In genomic region chr2:176096986-176097819, GRCh38 we compare ENCODE assay signal across 8 cellular contexts. TPM values are rescaled to one million over a fixed set of nuclear protein-coding genes. Genes with fewer than 3 reads are reported as not detected.
DNase-seq lines count a peak whose midpoint lies in the region; ATAC-seq and TF ChIP-seq lines count a peak whose summit lies in the region.

No MANE protein-coding gene starts in this region.

- DNase-seq in RPMI7951 (ENCODE audit: low read depth) (peak; percentile 81), Right ventricle myocardium superior (peak; percentile 72), aorta (peak; percentile 62 to 89)
- DNase-seq in activated naive CD4-positive, alpha-beta T cell treated with anti-CD3 and anti-CD28 coated beads for 36 hours: peak; percentile 70

- no peaks in the 10 kb centered on the region for H3K9me2 ChIP-seq in DOHH2 (replicated peaks; ENCODE audit: control insufficient read depth, low read length)

- peaks cover 30% of the 10 kb centered on the region for H3K27me3 ChIP-seq in DOHH2 (ENCODE audit: control insufficient read depth, low read length)
- peaks cover 28% of the 10 kb centered on the region for H3K27me3 ChIP-seq in parathyroid adenoma (ENCODE audit: control insufficient read depth, insufficient read depth, low read length)
- no peaks in the 10 kb centered on the region for H3K27me3 ChIP-seq in aorta (ENCODE audit: control insufficient read depth in 1 of 2, insufficient read depth in 2 of 2, low read length in 1 of 2)

- peaks cover 80% of the 10 kb centered on the region for H3K27me3 Mint-ChIP-seq in IgD-negative memory B cell
- H3K27me3 Mint-ChIP-seq in activated naive CD4-positive, alpha-beta T cell treated with anti-CD3 and anti-CD28 coated beads for 36 hours (ENCODE audit: low read depth): peaks cover 80% of the 10 kb centered on the region

- WGBS in aorta, 2 donors: 5% methylated on average over 39 to 45 of the region's 45 CpGs

- no peaks in the 10 kb centered on the region for H4K20me1 ChIP-seq in DOHH2 (ENCODE audit: control insufficient read depth, insufficient read depth, low read depth, low read length)

- no peaks in the 10 kb centered on the region for H3F3A ChIP-seq in DOHH2 (ENCODE audit: control insufficient read depth, insufficient read depth)

- H3K4me3 ChIP-seq in DOHH2 (ENCODE audit: low read length) (peak overlapping the region; percentile 55), parathyroid adenoma (ENCODE audit: low read depth, low read length) (no peak overlapping the region), aorta (ENCODE audit: low read length in 2 of 2) (no peak overlapping the region)

- H3K4me1 Mint-ChIP-seq in IgD-negative memory B cell: peaks cover 3 to 15% (median 12%) of the 10 kb centered on the region in 3 donors
- H3K4me1 Mint-ChIP-seq in activated naive CD4-positive, alpha-beta T cell treated with anti-CD3 and anti-CD28 coated beads for 36 hours (ENCODE audit: low read depth): peaks cover 22% of the 10 kb centered on the region

- H3K4me1 ChIP-seq in DOHH2 (ENCODE audit: control insufficient read depth, low read length): peaks cover 11% of the 10 kb centered on the region
- H3K4me1 ChIP-seq in parathyroid adenoma: no peaks in the 10 kb centered on the region
- H3K4me1 ChIP-seq in aorta (ENCODE audit: control insufficient read depth in 1 of 2, insufficient read depth in 2 of 2, low read length in 2 of 2): no peaks in the 10 kb centered on the region

- H3K4me3 Mint-ChIP-seq in IgD-negative memory B cell: peak overlapping the region; percentile 15 to 93 (median 74)
- peak overlapping the region; percentile 51 for H3K4me3 Mint-ChIP-seq in activated naive CD4-positive, alpha-beta T cell treated with anti-CD3 and anti-CD28 coated beads for 36 hours

- H3K79me2 ChIP-seq in DOHH2 (ENCODE audit: control insufficient read depth, low read length): no peaks in the 10 kb centered on the region
- H3K79me2 ChIP-seq in parathyroid adenoma: no peaks in the 10 kb centered on the region

- no peak overlapping the region for H3K9ac ChIP-seq in parathyroid adenoma

- peaks cover 2% of the 10 kb centered on the region for H3K36me3 Mint-ChIP-seq in IgD-negative memory B cell
- H3K36me3 Mint-ChIP-seq in activated naive CD4-positive, alpha-beta T cell treated with anti-CD3 and anti-CD28 coated beads for 36 hours (ENCODE audit: low read depth): no peaks in the 10 kb centered on the region

- CTCF ChIA-PET in activated naive CD4-positive, alpha-beta T cell treated with anti-CD3 and anti-CD28 coated beads for 36 hours (lab: Charles Lee): interaction anchor here (0.6 to 4.1 kb wide), 20 partner anchors 8 to 994 kb away, joined by 3 to 49 read pairs (median 4); partner anchors contain the start of genes EVX2 and HOXD11

- H3K36me3 ChIP-seq in DOHH2 (ENCODE audit: control insufficient read depth, low read length): no peaks in the 10 kb centered on the region
- H3K36me3 ChIP-seq in parathyroid adenoma (ENCODE audit: control insufficient read depth, insufficient read depth, low read length): no peaks in the 10 kb centered on the region
- no peaks in the 10 kb centered on the region for H3K36me3 ChIP-seq in aorta (ENCODE audit: control insufficient read depth in 1 of 2, insufficient read depth in 2 of 2, low read length in 1 of 2)

- H3K27ac ChIP-seq in DOHH2 (ENCODE audit: low read depth, low read length) (no peak overlapping the region), parathyroid adenoma (no peak overlapping the region), aorta (ENCODE audit: low read depth in 1 of 2, low read length in 2 of 2) (no peak overlapping the region)

- peak overlapping the region; percentile 40 for H2AFZ ChIP-seq in parathyroid adenoma

- ATAC-seq in GM21576 (IDR thresholded peaks at IDR 0.05; ENCODE audit: unreplicated experiment): peak; percentile 74
- peak; percentile 94 for ATAC-seq in Right ventricle myocardium superior (ENCODE audit: poor library complexity)
- peak; percentile 83 for ATAC-seq in aorta (ENCODE audit: low FRiP score)

- peak; percentile 57 for TF ChIP-seq CTCF in DOHH2 (IDR thresholded peaks at IDR 0.05; ENCODE audit: low read depth, low read length, poor library complexity, severe bottlenecking)
- peak; percentile 81 for TF ChIP-seq CTCF in parathyroid adenoma (IDR thresholded peaks at IDR 0.05)

- H3K4me2 ChIP-seq in DOHH2 (ENCODE audit: low read length) (peak overlapping the region; percentile 60), parathyroid adenoma (ENCODE audit: low read length) (peak overlapping the region; percentile 27)

- peaks cover 0 to 16% (median 3%) of the 10 kb centered on the region in 3 donors for H3K9me3 Mint-ChIP-seq in IgD-negative memory B cell
- peaks cover 1% of the 10 kb centered on the region for H3K9me3 Mint-ChIP-seq in activated naive CD4-positive, alpha-beta T cell treated with anti-CD3 and anti-CD28 coated beads for 36 hours

- intact Hi-C loops in activated naive CD4-positive, alpha-beta T cell treated with anti-CD3 and anti-CD28 coated beads for 36 hours (cut with micrococcal nuclease): loop anchor here (1.0 to 5.0 kb wide), 8 partner anchors 14 to 1397 kb away; partner anchors contain the start of genes EVX2 and LNPK
- intact Hi-C loops in Right ventricle myocardium superior (cut with DNase I) (loop anchor here (5.0 kb wide), 1 partner anchor 730 kb away; no protein-coding TSS in a partner anchor), aorta (cut with DNase I) (loop anchor here (5.0 to 10.0 kb wide), 3 partner anchors 730 to 912 kb away; partner anchors contain the start of gene ATP5MC3 (in 1 of the 2))

- H3K9me3 ChIP-seq in DOHH2 (ENCODE audit: control insufficient read depth, insufficient read depth, low read length) (no peaks in the 10 kb centered on the region), parathyroid adenoma (ENCODE audit: control insufficient read depth, low read length) (no peaks in the 10 kb centered on the region), aorta (ENCODE audit: control insufficient read depth, low read length) (no peaks in the 10 kb centered on the region)

- H3K27ac Mint-ChIP-seq in IgD-negative memory B cell: peak overlapping the region in 2 of 3 donors; percentile 80 to 86
- H3K27ac Mint-ChIP-seq in activated naive CD4-positive, alpha-beta T cell treated with anti-CD3 and anti-CD28 coated beads for 36 hours: no peak overlapping the region

RNA-seq across cellular contexts. Expression of gene HOXD12, which starts 2.4 kb away (rescaled TPM):
- not detected for polyA plus RNA-seq in IgD-negative memory B cell
- not detected in 2 replicates for total RNA-seq in RPMI7951 (2014; rRNA removed; shearing (Covaris generic))
- not detected for total RNA-seq in activated naive CD4-positive, alpha-beta T cell treated with anti-CD3 and anti-CD28 coated beads for 36 hours
- not detected for total RNA-seq in Right ventricle myocardium superior
- not detected for total RNA-seq in aorta
- not detected for polyA plus RNA-seq in aorta

RNA-seq across cellular contexts. Expression of gene HOXD13, which starts 4.7 kb away (rescaled TPM):
- not detected for polyA plus RNA-seq in IgD-negative memory B cell
- 1.2 and 2.6 TPM in 2 replicates for total RNA-seq in RPMI7951 (2014; rRNA removed; shearing (Covaris generic))
- total RNA-seq in activated naive CD4-positive, alpha-beta T cell treated with anti-CD3 and anti-CD28 coated beads for 36 hours: not detected
- not detected for total RNA-seq in Right ventricle myocardium superior
- total RNA-seq in aorta: not detected
- not detected for polyA plus RNA-seq in aorta

RNA-seq across cellular contexts. Expression of gene HOXD11, which starts 9.9 kb away (rescaled TPM):
- polyA plus RNA-seq in IgD-negative memory B cell (not detected), aorta (not detected)
- 0.10 TPM in 1 of 2 replicates, not detected in the other for total RNA-seq in RPMI7951 (2014; rRNA removed; shearing (Covaris generic))
- total RNA-seq in activated naive CD4-positive, alpha-beta T cell treated with anti-CD3 and anti-CD28 coated beads for 36 hours: not detected
- total RNA-seq in Right ventricle myocardium superior (not detected), aorta (under 1 TPM in 1 of 2 donors, not detected in 1; 0.29 TPM)

RNA-seq across cellular contexts. Expression of gene EVX2, which starts 13.4 kb away (rescaled TPM):
- polyA plus RNA-seq in IgD-negative memory B cell (not detected), aorta (not detected)
- not detected in 2 replicates for total RNA-seq in RPMI7951 (2014; rRNA removed; shearing (Covaris generic))
- not detected for total RNA-seq in activated naive CD4-positive, alpha-beta T cell treated with anti-CD3 and anti-CD28 coated beads for 36 hours
- total RNA-seq in Right ventricle myocardium superior (not detected), aorta (not detected)

RNA-seq across cellular contexts. Expression of gene HOXD10, which starts 19.4 kb away (rescaled TPM):
- polyA plus RNA-seq in IgD-negative memory B cell: not detected
- total RNA-seq in RPMI7951 (2014; rRNA removed; shearing (Covaris generic)): not detected in 2 replicates
- not detected for total RNA-seq in activated naive CD4-positive, alpha-beta T cell treated with anti-CD3 and anti-CD28 coated beads for 36 hours
- total RNA-seq in Right ventricle myocardium superior: not detected
- 1 to 10 TPM in 1 of 2 donors, not detected in 1; 1.4 TPM for total RNA-seq in aorta
- polyA plus RNA-seq in aorta: not detected
